Comparison of ENCODE assay signal across 9 cellular contexts in genomic region chr6:107822154-107823046, GRCh38. TPM values are rescaled to one million over a fixed set of nuclear protein-coding genes. Genes with fewer than 3 reads are reported as not detected.
DNase-seq lines count a peak whose midpoint lies in the region; ATAC-seq and TF ChIP-seq lines count a peak whose summit lies in the region.
"Had no signal": no experiment of that assay in that cellular context is flagged by ENCODE, and none has a peak within 500 bp of the region (broad histone marks: within the 10 kb centered on the region; RNA-seq: fewer than 3 reads in every experiment).

No MANE protein-coding gene starts in this region.

- H3K9me3 ChIP-seq in BLaER1: no peaks in the 10 kb centered on the region
- no peaks in the 10 kb centered on the region for H3K9me3 ChIP-seq in upper lobe of left lung
- H3K9me3 ChIP-seq: ovary had no signal

- no peak overlapping the region for H3K9ac ChIP-seq in BLaER1

- peaks cover 60% of the 10 kb centered on the region for H3K27me3 ChIP-seq in BLaER1
- H3K27me3 ChIP-seq in upper lobe of left lung: no peaks in the 10 kb centered on the region
- H3K27me3 ChIP-seq: ovary had no signal

- H3K36me3 ChIP-seq in BLaER1 (no peaks in the 10 kb centered on the region), upper lobe of left lung (no peaks in the 10 kb centered on the region)
- H3K36me3 ChIP-seq: ovary had no signal

- DNase-seq in T-helper 9 cell: peak; percentile 29
- DNase-seq in epithelial cell of proximal tubule (ENCODE audit: low read depth): no peak
- DNase-seq in NCI-H1092 (lab: John Stamatoyannopoulos, UW): no peak
- DNase-seq in NCI-H2081 (lab: John Stamatoyannopoulos, UW): no peak
- no peak for DNase-seq in MV-4-11 (lab: John Stamatoyannopoulos, UW)
- no peak for DNase-seq in upper lobe of left lung

- H3K27ac ChIP-seq in BLaER1 (no peak overlapping the region), upper lobe of left lung (no peak overlapping the region)

- peaks cover 12% of the 10 kb centered on the region for H3K4me1 ChIP-seq in BLaER1
- peaks cover 0 to 15% (median 7%) of the 10 kb centered on the region in 4 donors for H3K4me1 ChIP-seq in upper lobe of left lung

- TF ChIP-seq POLR2A in upper lobe of left lung (IDR thresholded peaks at IDR 0.05): no peak

- no peak overlapping the region for H3K4me3 ChIP-seq in BLaER1
- peak overlapping the region; percentile 13 for H3K4me3 ChIP-seq in epithelial cell of proximal tubule (ENCODE audit: low read depth, low read length)
- peak overlapping the region in 2 of 4 donors; percentile 23 to 24 for H3K4me3 ChIP-seq in upper lobe of left lung
- H3K4me3 ChIP-seq: ovary had no signal

- WGBS in upper lobe of left lung, 2 donors: 51 to 58% methylated on average over 9 of the region's 9 CpGs

- peaks cover 8% of the 10 kb centered on the region; the same call in 1 of the 2 replicates for H4K20me1 ChIP-seq in BLaER1

- TF ChIP-seq CTCF in epithelial cell of proximal tubule (conservative IDR thresholded peaks at IDR 0.05; ENCODE audit: low read depth, low read length) (no peak), upper lobe of left lung (IDR thresholded peaks at IDR 0.05) (no peak)

- H3K4me2 ChIP-seq in BLaER1: 0 out of 2 replicates have a peak overlapping the region, but pooled peaks have one; percentile 8

- ATAC-seq in GM21786 (IDR thresholded peaks at IDR 0.05; ENCODE audit: unreplicated experiment) (peak; percentile 67), upper lobe of left lung (ENCODE audit: low FRiP score in 2 of 2) (no peak)

- TF ChIP-seq EP300 in upper lobe of left lung (IDR thresholded peaks at IDR 0.05): no peak

RNA-seq across cellular contexts. Expression of gene SCML4, which starts 1.7 kb away (rescaled TPM):
- total RNA-seq in epithelial cell of proximal tubule: not detected in 2 replicates
- 10 to 100 TPM in 1 of 6 donors, 1 to 10 TPM in 5; 2.4 to 22.0 (median 5.8) TPM for total RNA-seq in upper lobe of left lung
